In the genomic region with DNA sequence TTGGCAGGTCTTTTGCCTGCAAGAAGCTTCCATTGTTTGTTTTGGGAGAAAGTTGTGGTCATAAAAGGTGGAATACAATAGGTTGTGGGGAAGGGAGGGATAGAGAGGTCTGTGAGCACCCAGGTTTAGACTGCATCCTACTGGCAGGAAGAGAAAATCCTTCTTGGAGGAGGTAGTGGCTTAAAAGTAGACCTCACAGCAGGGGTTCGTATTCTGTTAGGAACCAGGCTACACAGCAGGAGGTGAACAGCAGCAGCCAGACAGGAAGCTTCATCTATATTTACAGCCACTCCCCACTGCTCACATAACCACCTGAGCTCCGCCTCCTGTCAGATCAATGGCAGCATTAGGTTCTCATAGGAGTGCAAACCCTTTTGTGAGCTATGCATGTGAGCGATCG, we compare ENCODE assay signal across 23 cellular contexts.
DNase-seq lines count a peak whose midpoint lies in the region; TF ChIP-seq lines count a peak whose summit lies in the region.
"Had no signal": no experiment of that assay in that cellular context is flagged by ENCODE, and none has a peak within 500 bp of the region (broad histone marks: within the 10 kb centered on the region; RNA-seq: fewer than 3 reads in every experiment).

No MANE protein-coding gene starts in this region.

- no peak overlapping the region for H3K23ac ChIP-seq in mesendoderm (ENCODE audit: low read length)

- H2AK5ac ChIP-seq in mesendoderm (ENCODE audit: low read length), result no peak overlapping the region

- no peak for TF ChIP-seq RAD21 in SK-N-SH (IDR thresholded peaks at IDR 0.05; ENCODE audit: low read length)

- no peaks in the 10 kb centered on the region for H3K79me1 ChIP-seq in mesendoderm (ENCODE audit: low read length)

- CTCF ChIA-PET in HEK293 (lab: Yijun Ruan, JAX) (no interaction called here), SK-N-SH (lab: Yijun Ruan, JAX) (interaction anchor here (0.8 kb wide), 1 partner anchor 21 kb away, joined by 3 read pairs; no protein-coding TSS in a partner anchor), Calu3 (lab: Charles Lee) (no interaction called here)

- no peaks in the 10 kb centered on the region for H3K9me3 ChIP-seq in HEK293 (ENCODE audit: control insufficient read depth, insufficient read depth, low read depth, low read length)
- H3K9me3 ChIP-seq in OCI-LY1 (ENCODE audit: low read length), result no peaks in the 10 kb centered on the region
- H3K9me3 ChIP-seq in SK-N-SH, result no peaks in the 10 kb centered on the region
- H3K9me3 ChIP-seq: BE2C, heart right ventricle, spleen, upper lobe of left lung had no signal

- H3K18ac ChIP-seq in mesendoderm (ENCODE audit: low read length), result no peak overlapping the region

- H3K27ac Mint-ChIP-seq in Calu3 (ENCODE audit: unreplicated experiment), result no peak overlapping the region
- H3K27ac Mint-ChIP-seq: activated B cell treated with CpG ODN at 0.5 μM for 24 hours; activated CD4-positive, alpha-beta memory T cell treated with anti-CD3 and anti-CD28 coated beads for 36 hours; T-helper 1 cell treated with Interleukin-12 subunit alpha and Interleukin-12 subunit beta and Interleukin-4 antibody, amounts not matched to agents 30 μg/mL and 1 μg/mL, for 36 hours had no signal

- H3K4me3 ChIP-seq in HEK293 (ENCODE audit: low read depth, low read length), result no peak overlapping the region
- no peak overlapping the region for H3K4me3 ChIP-seq in OCI-LY1 (ENCODE audit: low read depth, low read length, poor library complexity, severe bottlenecking)
- H3K4me3 ChIP-seq in mesendoderm (ENCODE audit: low read length), result no peak overlapping the region
- H3K4me3 ChIP-seq in SK-N-SH (ENCODE audit: low read depth in 2 of 2, low read length in 1 of 2), result no peak overlapping the region
- H3K4me3 ChIP-seq: heart right ventricle, spleen, upper lobe of left lung had no signal

- H3K4me1 Mint-ChIP-seq in Calu3 (ENCODE audit: low read depth, unreplicated experiment), result peaks cover 2% of the 10 kb centered on the region
- H3K4me1 Mint-ChIP-seq: activated B cell treated with CpG ODN at 0.5 μM for 24 hours had no signal

- H3K4me1 ChIP-seq in HEK293 (ENCODE audit: control insufficient read depth, insufficient read depth, low read length), result peaks cover 6% of the 10 kb centered on the region; the same call in 1 of the 2 replicates
- peaks cover 33% of the 10 kb centered on the region for H3K4me1 ChIP-seq in OCI-LY1 (ENCODE audit: insufficient read depth, low read length, severe bottlenecking)
- no peaks in the 10 kb centered on the region for H3K4me1 ChIP-seq in mesendoderm (ENCODE audit: control insufficient read depth, low read depth, low read length)
- H3K4me1 ChIP-seq in SK-N-SH (ENCODE audit: control insufficient read depth in 1 of 2, insufficient read depth in 2 of 2, low read depth in 1 of 2, low read length in 1 of 2), result no peaks in the 10 kb centered on the region; a peak in 1 of 4 replicates
- H3K4me1 ChIP-seq: BE2C, upper lobe of left lung had no signal

- POLR2A ChIA-PET in HEK293 (lab: Yijun Ruan, JAX) (no interaction called here), SK-N-SH (lab: Yijun Ruan, JAX) (no interaction called here)

- H2BK5ac ChIP-seq in mesendoderm (ENCODE audit: low read length), result no peak overlapping the region

- no peak overlapping the region for H3K56ac ChIP-seq in mesendoderm (ENCODE audit: low read length)

- H2AFZ ChIP-seq in OCI-LY1 (ENCODE audit: low read length) (peak overlapping the region; percentile 31; the same call in 1 of the 2 replicates), SK-N-SH (ENCODE audit: low read depth) (no peak overlapping the region)

- H4K20me1 ChIP-seq in OCI-LY1 (ENCODE audit: insufficient read depth, low read length) (no peaks in the 10 kb centered on the region), SK-N-SH (ENCODE audit: insufficient read depth) (no peaks in the 10 kb centered on the region)

- H3K4me3 Mint-ChIP-seq in Calu3 (ENCODE audit: low read depth, unreplicated experiment), result no peak overlapping the region
- H3K4me3 Mint-ChIP-seq: activated B cell treated with CpG ODN at 0.5 μM for 24 hours; activated CD4-positive, alpha-beta memory T cell treated with anti-CD3 and anti-CD28 coated beads for 36 hours; T-helper 1 cell treated with Interleukin-12 subunit alpha and Interleukin-12 subunit beta and Interleukin-4 antibody, amounts not matched to agents 30 μg/mL and 1 μg/mL, for 36 hours had no signal

- H4K5ac ChIP-seq in mesendoderm (ENCODE audit: low read length), result no peak overlapping the region

- no TSS peak for BruUV-seq in Calu3 (replicated peaks; lab: Mats Ljungman, UMichigan)

- H2BK15ac ChIP-seq in mesendoderm (replicated peaks; ENCODE audit: low read depth), result no peak overlapping the region

- no peak overlapping the region for H2BK120ac ChIP-seq in mesendoderm (ENCODE audit: low read depth, low read length)

- no peak overlapping the region for H3K27ac ChIP-seq in HEK293 (ENCODE audit: extremely low read depth, low read depth, low read length)
- no peak overlapping the region for H3K27ac ChIP-seq in OCI-LY1 (ENCODE audit: low read depth, low read length, poor library complexity, severe bottlenecking)
- H3K27ac ChIP-seq in mesendoderm (ENCODE audit: low read depth, low read length), result no peak overlapping the region
- H3K27ac ChIP-seq in SK-N-SH (ENCODE audit: low read depth in 2 of 2, low read length in 1 of 2), result no peak overlapping the region
- H3K27ac ChIP-seq: brain microvascular endothelial cell, heart right ventricle, spleen, upper lobe of left lung had no signal

- no peaks in the 10 kb centered on the region for H3K9me2 ChIP-seq in OCI-LY1 (ENCODE audit: low read depth, low read length)
- no peaks in the 10 kb centered on the region for H3K9me2 ChIP-seq in SK-N-SH

- no peaks in the 10 kb centered on the region for H3K36me3 ChIP-seq in HEK293 (ENCODE audit: control insufficient read depth in 2 of 2, insufficient read depth in 1 of 2, low read length in 2 of 2)
- no peaks in the 10 kb centered on the region for H3K36me3 ChIP-seq in OCI-LY1 (ENCODE audit: insufficient read depth, low read length)
- H3K36me3 ChIP-seq in mesendoderm (ENCODE audit: control insufficient read depth, insufficient read depth, low read length), result no peaks in the 10 kb centered on the region
- no peaks in the 10 kb centered on the region for H3K36me3 ChIP-seq in SK-N-SH (replicated peaks in 1 of 2; ENCODE audit: control insufficient read depth in 1 of 2, insufficient read depth in 2 of 2, low read length in 1 of 2)
- H3K36me3 ChIP-seq: BE2C, brain microvascular endothelial cell, heart right ventricle, spleen, upper lobe of left lung had no signal

- TF ChIP-seq EP300 in SK-N-SH (IDR thresholded peaks at IDR 0.05; ENCODE audit: borderline replicate concordance in 1 of 2, low read depth in 1 of 2, low read length in 1 of 2), result no peak

- H3K79me2 ChIP-seq in OCI-LY1 (ENCODE audit: insufficient read depth, low read length) (no peaks in the 10 kb centered on the region), mesendoderm (ENCODE audit: control insufficient read depth, insufficient read depth, low read length) (no peaks in the 10 kb centered on the region), SK-N-SH (ENCODE audit: insufficient read depth) (no peaks in the 10 kb centered on the region)

- H3F3A ChIP-seq in OCI-LY1 (ENCODE audit: insufficient read depth, low read length) (no peaks in the 10 kb centered on the region), SK-N-SH (replicated peaks; ENCODE audit: insufficient read depth) (no peaks in the 10 kb centered on the region)

- WGBS in mesendoderm (ENCODE audit: extremely low coverage, insufficient coverage, low lambda C conversion rate), result no CpG with 5 or more reads among the region's 4 CpGs
- 75% methylated on average over 4 of the region's 4 CpGs for WGBS in SK-N-SH (ENCODE audit: low lambda C conversion rate)

- no peak overlapping the region for H4K8ac ChIP-seq in mesendoderm (ENCODE audit: low read depth, low read length)

- DNase-seq in NCI-H146 (lab: John Stamatoyannopoulos, UW) (peak; percentile 36), NCI-H146 treated with DMSO at 0.1 percent for 48 hours (lab: John Stamatoyannopoulos, UW; ENCODE audit: unreplicated experiment) (no peak), mesendoderm (peak; percentile 74), SK-N-SH (no peak), DMS114 treated with DMSO at 0.1 percent for 48 hours (lab: John Stamatoyannopoulos, UW; ENCODE audit: unreplicated experiment) (no peak), Calu3 (no peak)
- DNase-seq: activated B cell treated with CpG ODN at 0.5 μM for 24 hours; activated CD4-positive, alpha-beta memory T cell treated with anti-CD3 and anti-CD28 coated beads for 36 hours; activated gamma-delta T cell; BE2C; brain microvascular endothelial cell; COR-L47; cortex of kidney; EL; heart right ventricle; NCI-H2029; PC-3; SIG-M5; spleen; upper lobe of left lung had no signal

- H3K4ac ChIP-seq in mesendoderm (ENCODE audit: low read depth, low read length), result no peak overlapping the region

- intact Hi-C loops in Calu3 (cut with micrococcal nuclease; ENCODE audit: unreplicated experiment), result no loop called here

- H3K36me3 Mint-ChIP-seq in Calu3 (ENCODE audit: insufficient read depth, unreplicated experiment), result no peaks in the 10 kb centered on the region
- H3K36me3 Mint-ChIP-seq: activated CD4-positive, alpha-beta memory T cell treated with anti-CD3 and anti-CD28 coated beads for 36 hours had no signal

- TF ChIP-seq CTCF in HEK293 (tag by site-specific recombination; IDR thresholded peaks at IDR 0.05) (no peak), OCI-LY1 (IDR thresholded peaks at IDR 0.05; ENCODE audit: low read length) (no peak), SK-N-SH (IDR thresholded peaks at IDR 0.05) (no peak), Calu3 (IDR thresholded peaks at IDR 0.05; ENCODE audit: unreplicated experiment) (no peak)

- H3K4me2 ChIP-seq in OCI-LY1 (ENCODE audit: low read length), result no peak overlapping the region
- H3K4me2 ChIP-seq in mesendoderm (ENCODE audit: low read length), result no peak overlapping the region
- no peak overlapping the region for H3K4me2 ChIP-seq in SK-N-SH

- H3K9ac ChIP-seq in OCI-LY1 (ENCODE audit: low read length), result no peak overlapping the region
- no peak overlapping the region for H3K9ac ChIP-seq in mesendoderm (ENCODE audit: low read length)
- H3K9ac ChIP-seq in SK-N-SH, result no peak overlapping the region

- no peaks in the 10 kb centered on the region for H3K9me3 Mint-ChIP-seq in Calu3 (ENCODE audit: low read depth, unreplicated experiment)
- H3K9me3 Mint-ChIP-seq: activated B cell treated with CpG ODN at 0.5 μM for 24 hours; activated CD4-positive, alpha-beta memory T cell treated with anti-CD3 and anti-CD28 coated beads for 36 hours; T-helper 1 cell treated with Interleukin-12 subunit alpha and Interleukin-12 subunit beta and Interleukin-4 antibody, amounts not matched to agents 30 μg/mL and 1 μg/mL, for 36 hours had no signal

- H3K27me3 Mint-ChIP-seq in Calu3 (ENCODE audit: unreplicated experiment), result peaks cover 7% of the 10 kb centered on the region

- no peaks in the 10 kb centered on the region for H3K27me3 ChIP-seq in OCI-LY1 (ENCODE audit: insufficient read depth, low read length)
- H3K27me3 ChIP-seq in mesendoderm (ENCODE audit: insufficient read depth, low read length, poor library complexity), result no peaks in the 10 kb centered on the region
- H3K27me3 ChIP-seq in SK-N-SH (ENCODE audit: insufficient read depth), result peaks cover 4% of the 10 kb centered on the region; the same call in 1 of the 2 replicates
- H3K27me3 ChIP-seq: BE2C, brain microvascular endothelial cell, upper lobe of left lung had no signal

TF ChIP-seq in SK-N-SH, 30 proteins besides CTCF, POLR2A, EP300 and RAD21:
- TF ChIP-seq TCF12 (IDR thresholded peaks at IDR 0.05), result no peak
- TF ChIP-seq FOXJ3 (CRISPR knock-in tag; IDR thresholded peaks at IDR 0.05), result no peak

Comparison
In these comparisons a context has a peak if more than half of its experiments do, and no peak if none do; other contexts are left out.
1. DNase-seq: peak in NCI-H146 (single experiment) and mesendoderm (single experiment); none in NCI-H146 treated with DMSO at 0.1 percent for 48 hours (single experiment), SK-N-SH (single experiment), DMS114 treated with DMSO at 0.1 percent for 48 hours (single experiment) and Calu3 (single experiment).